Comparison of ENCODE assay signal across 17 cellular contexts in genomic region chr7:47654672-47655340, GRCh38.
DNase-seq lines count a peak whose midpoint lies in the region; ATAC-seq, FAIRE-seq and TF ChIP-seq lines count a peak whose summit lies in the region.
"Had no signal": no experiment of that assay in that cellular context is flagged by ENCODE, and none has a peak within 500 bp of the region (broad histone marks: within the 10 kb centered on the region; RNA-seq: fewer than 3 reads in every experiment).

No MANE protein-coding gene starts in this region.

- H2BK120ac ChIP-seq in H1 (replicated peaks; ENCODE audit: low read depth, low read length) (no peak overlapping the region), neuronal stem cell (ENCODE audit: low read depth, low read length) (no peak overlapping the region)

- H3K9me3 ChIP-seq in AG04450 (ENCODE audit: control insufficient read depth, insufficient read depth, low read length) (no peaks in the 10 kb centered on the region), H1 (ENCODE audit: insufficient read depth in 2 of 2, low read depth in 1 of 2, low read length in 1 of 2) (no peaks in the 10 kb centered on the region), neuronal stem cell (replicated peaks in 1 of 2; ENCODE audit: control insufficient read depth in 2 of 2, insufficient read depth in 1 of 2, low read depth in 1 of 2, low read length in 2 of 2) (peaks cover under 1 to 2% of the 10 kb centered on the region in 2 donors)

- FAIRE-seq in H1 (lab: Jason Lieb, UNC): no peak

- H2AFZ ChIP-seq in H1 (ENCODE audit: low read length): peak overlapping the region; percentile 59; the same call in 1 of the 2 replicates
- H2AFZ ChIP-seq in neuronal stem cell (ENCODE audit: low read length): peak overlapping the region; percentile 27

- no peaks in the 10 kb centered on the region for H3K27me3 ChIP-seq in AG04450 (ENCODE audit: control insufficient read depth, insufficient read depth, low read length)
- no peaks in the 10 kb centered on the region for H3K27me3 ChIP-seq in H1 (replicated peaks in 1 of 4; ENCODE audit: control insufficient read depth in 3 of 4, extremely low read depth in 1 of 4, insufficient read depth in 3 of 4, low read length in 3 of 4)
- H3K27me3 ChIP-seq in neuronal stem cell (ENCODE audit: control insufficient read depth in 3 of 3, insufficient read depth in 3 of 3, low read depth in 1 of 3, low read length in 3 of 3): peaks cover 0 to 2% (median 0%) of the 10 kb centered on the region in 3 experiments
- no peaks in the 10 kb centered on the region for H3K27me3 ChIP-seq in H7 (ENCODE audit: control insufficient read depth, insufficient read depth, low read length)

- no peaks in the 10 kb centered on the region for H3K23me2 ChIP-seq in H1 (ENCODE audit: low read depth, low read length)

- no peak for TF ChIP-seq POLR2A in H1 (IDR thresholded peaks at IDR 0.05; ENCODE audit: control extremely low read depth in 1 of 2, low read depth in 2 of 2, low read length in 2 of 2)

- POLR2A ChIA-PET in AG04450 (lab: Yijun Ruan, JAX): interaction anchor here (0.7 to 1.6 kb wide), 5 partner anchors 15 to 129 kb away, joined by 3 to 22 read pairs (median 5); no protein-coding TSS in a partner anchor
- POLR2A ChIA-PET in H1 (lab: Charles Lee; ENCODE audit: partially characterized antibody): no interaction called here

- no peak for TF ChIP-seq CTCF in AG04450 (IDR thresholded peaks at IDR 0.05; ENCODE audit: low read depth, low read length)
- TF ChIP-seq CTCF in H1 (IDR thresholded peaks at IDR 0.05; ENCODE audit: control extremely low read depth in 1 of 3, insufficient read depth in 1 of 3, low read depth in 1 of 3, low read length in 3 of 3): no peak
- no peak for TF ChIP-seq CTCF in CD14-positive monocyte (IDR thresholded peaks at IDR 0.05)

- H3K9ac ChIP-seq in H1 (replicated peaks in 1 of 4; ENCODE audit: extremely low read depth in 1 of 4, low read depth in 3 of 4, low read length in 3 of 4) (no peak overlapping the region), neuronal stem cell (ENCODE audit: low read depth, low read length, poor library complexity) (no peak overlapping the region)

- H3K4me3 ChIP-seq in AG04450 (ENCODE audit: low read depth, low read length): no peak overlapping the region
- H3K4me3 ChIP-seq in H1 (ENCODE audit: extremely low read depth in 1 of 4, insufficient read depth in 2 of 4, low read depth in 3 of 4, low read length in 4 of 4): no peak overlapping the region
- no peak overlapping the region for H3K4me3 ChIP-seq in neuronal stem cell (ENCODE audit: low read length in 2 of 2)
- H3K4me3 ChIP-seq in H7 (ENCODE audit: insufficient read depth, low read depth, low read length): no peak overlapping the region

- no peak overlapping the region for H3K18ac ChIP-seq in H1 (ENCODE audit: extremely low read depth, low read length)
- peak overlapping the region; percentile 42 for H3K18ac ChIP-seq in neuronal stem cell (ENCODE audit: low read length)

- H3K27me3 Mint-ChIP-seq in CD14-positive monocyte (ENCODE audit: low read depth in 3 of 3): peaks cover 3 to 5% (median 3%) of the 10 kb centered on the region in 3 donors
- H3K27me3 Mint-ChIP-seq: activated CD4-positive, alpha-beta T cell treated with anti-CD3 and anti-CD28 coated beads, Interleukin-2, amount 10 ng/mL, durations not matched to agents 24 days and 14 days had no signal

- H2AK5ac ChIP-seq in H1 (ENCODE audit: low read depth, low read length) (no peak overlapping the region), neuronal stem cell (ENCODE audit: low read depth, low read length) (no peak overlapping the region)

- no peak overlapping the region for H2BK20ac ChIP-seq in H1 (ENCODE audit: low read length)

- H3K27ac Mint-ChIP-seq in CD14-positive monocyte: no peak overlapping the region
- H3K27ac Mint-ChIP-seq: activated CD4-positive, alpha-beta T cell treated with anti-CD3 and anti-CD28 coated beads, Interleukin-2, amount 10 ng/mL, durations not matched to agents 24 days and 14 days; activated naive CD4-positive, alpha-beta T cell treated with anti-CD3 and anti-CD28 coated beads, Interleukin-2, amount 50 U/mL, for 72 hours had no signal

- H3K9me3 Mint-ChIP-seq in CD14-positive monocyte: peaks cover 0 to 2% (median 0%) of the 10 kb centered on the region in 7 donors
- H3K9me3 Mint-ChIP-seq: activated CD4-positive, alpha-beta T cell treated with anti-CD3 and anti-CD28 coated beads, Interleukin-2, amount 10 ng/mL, durations not matched to agents 24 days and 14 days; activated naive CD4-positive, alpha-beta T cell treated with anti-CD3 and anti-CD28 coated beads, Interleukin-2, amount 50 U/mL, for 72 hours; mesothelial cell of epicardium had no signal

- CTCF ChIA-PET in AG04450 (lab: Charles Lee): interaction anchor here (1.5 to 2.1 kb wide), 2 partner anchors 165 to 389 kb away, joined by 6 to 10 read pairs; no protein-coding TSS in a partner anchor
- CTCF ChIA-PET in H1 (lab: Charles Lee; ENCODE audit: partially characterized antibody): interaction anchor here (0.6 to 1.7 kb wide), 4 partner anchors 19 to 359 kb away, joined by 4 to 5 read pairs (median 4); no protein-coding TSS in a partner anchor

- H3K23ac ChIP-seq in H1 (ENCODE audit: insufficient read length): no peak overlapping the region
- H3K23ac ChIP-seq in neuronal stem cell (ENCODE audit: low read depth, low read length, poor library complexity): no peak overlapping the region

- no peaks in the 10 kb centered on the region for H3K79me2 ChIP-seq in H1 (ENCODE audit: control insufficient read depth in 1 of 2, insufficient read depth in 2 of 2, low read length in 2 of 2)

- H2BK15ac ChIP-seq in H1 (ENCODE audit: low read length) (0 out of 2 replicates have a peak overlapping the region, but pooled peaks have one; percentile 34), neuronal stem cell (ENCODE audit: low read length) (no peak overlapping the region)

- DNase-seq in AG04450 (ENCODE audit: low read depth, low spot score) (peak; percentile 38), H1 (ENCODE audit: low read depth in 1 of 2, low spot score in 2 of 2) (no peak), neuronal stem cell (ENCODE audit: low spot score) (no peak), H7 (no peak), CD14-positive monocyte (ENCODE audit: low spot score) (no peak)
- DNase-seq: activated CD4-positive, alpha-beta T cell treated with anti-CD3 and anti-CD28 coated beads, Interleukin-2, amount 10 ng/mL, durations not matched to agents 24 days and 14 days; KBM-7; NCI-H1417; NCI-H2227 treated with DMSO at 0.1 percent for 48 hours; occipital lobe; SHP77 treated with DMSO at 0.1 percent for 48 hours; T-helper 9 cell had no signal

- TF ChIP-seq EP300 in Ishikawa (IDR thresholded peaks at IDR 0.05; ENCODE audit: borderline replicate concordance) (no peak), H1 (IDR thresholded peaks at IDR 0.05; ENCODE audit: borderline replicate concordance in 1 of 2, low read depth in 2 of 2, low read length in 2 of 2) (no peak)

- ATAC-seq in GM18907 (IDR thresholded peaks at IDR 0.05; ENCODE audit: unreplicated experiment) (no peak), GM19395 (IDR thresholded peaks at IDR 0.05; ENCODE audit: unreplicated experiment) (no peak)
- ATAC-seq: activated naive CD4-positive, alpha-beta T cell treated with anti-CD3 and anti-CD28 coated beads, Interleukin-2, amount 50 U/mL, for 72 hours had no signal

- WGBS in H1 (ENCODE audit: extremely low coverage in 1 of 2, insufficient coverage in 1 of 2, insufficient read length in 1 of 2, insufficient replicate concordance in 2 of 2, low coverage in 1 of 2, low lambda C conversion rate in 2 of 2, missing lambda C conversion rate in 1 of 2), 2 experiments: 79% methylated on average over 16 of the region's 16 CpGs; no CpG with 5 or more reads in 1 of the 2 experiments
- WGBS in neuronal stem cell (ENCODE audit: extremely low coverage in 2 of 2, insufficient read length in 2 of 2, insufficient replicate concordance in 1 of 2), 2 donors: no CpG with 5 or more reads among the region's 16 CpGs

- H3K36me3 ChIP-seq in H1 (ENCODE audit: control insufficient read depth in 2 of 4, insufficient read depth in 4 of 4, low read length in 3 of 4) (no peaks in the 10 kb centered on the region), neuronal stem cell (replicated peaks in 1 of 2; ENCODE audit: control insufficient read depth in 2 of 2, insufficient read depth in 2 of 2, low read length in 2 of 2) (no peaks in the 10 kb centered on the region), H7 (replicated peaks; ENCODE audit: control insufficient read depth, insufficient read depth, low read length) (no peaks in the 10 kb centered on the region)

- H3K56ac ChIP-seq in H1 (replicated peaks; ENCODE audit: insufficient read length, low read depth, low read length): no peak overlapping the region

- no peak overlapping the region for H3K4me3 Mint-ChIP-seq in CD14-positive monocyte
- H3K4me3 Mint-ChIP-seq: activated CD4-positive, alpha-beta T cell treated with anti-CD3 and anti-CD28 coated beads, Interleukin-2, amount 10 ng/mL, durations not matched to agents 24 days and 14 days; mesothelial cell of epicardium had no signal

- H4K91ac ChIP-seq in H1 (replicated peaks; ENCODE audit: insufficient read length, low read length) (no peak overlapping the region), neuronal stem cell (ENCODE audit: low read depth, low read length, poor library complexity) (no peak overlapping the region)

- no peak overlapping the region for H4K5ac ChIP-seq in H1 (ENCODE audit: insufficient read length, low read depth, low read length)

- H3K4ac ChIP-seq in H1 (replicated peaks; ENCODE audit: insufficient read length, low read depth, low read length): no peak overlapping the region
- H3K4ac ChIP-seq in neuronal stem cell (ENCODE audit: low read length): no peak overlapping the region

- no peaks in the 10 kb centered on the region for H4K20me1 ChIP-seq in H1 (replicated peaks in 1 of 2; ENCODE audit: control insufficient read depth in 1 of 2, insufficient read depth in 2 of 2, low read length in 2 of 2)

- intact Hi-C loops in CD14-positive monocyte (cut with micrococcal nuclease): no loop called here

- H2BK12ac ChIP-seq in H1 (ENCODE audit: low read depth, low read length) (no peak overlapping the region), neuronal stem cell (ENCODE audit: low read length) (peak overlapping the region; percentile 76)

- TF ChIP-seq RAD21 in Ishikawa (IDR thresholded peaks at IDR 0.05; ENCODE audit: low read depth): no peak
- TF ChIP-seq RAD21 in H1 (IDR thresholded peaks at IDR 0.05 in 1 of 2, conservative IDR thresholded peaks at IDR 0.05 in 1 of 2; ENCODE audit: low read depth in 2 of 2, low read length in 2 of 2): no peak; a peak in 1 of 4 replicates

- H3K4me2 ChIP-seq in H1 (ENCODE audit: insufficient read depth in 1 of 2, low read depth in 2 of 2, low read length in 2 of 2) (peak overlapping the region in 1 of 2 experiments; percentile 38; a peak in 1 of 4 replicates), neuronal stem cell (ENCODE audit: insufficient read depth, low read length, poor library complexity, severe bottlenecking) (no peak overlapping the region)

- no peak overlapping the region for H4K8ac ChIP-seq in H1 (ENCODE audit: extremely low read depth, insufficient read depth, low read length)
- no peak overlapping the region for H4K8ac ChIP-seq in neuronal stem cell (ENCODE audit: low read depth, low read length)

- H3K79me1 ChIP-seq in H1 (ENCODE audit: low read depth, low read length) (no peaks in the 10 kb centered on the region), neuronal stem cell (ENCODE audit: low read depth, low read length) (peaks cover 1% of the 10 kb centered on the region)

- H2BK5ac ChIP-seq in H1 (ENCODE audit: low read depth, low read length) (no peak overlapping the region), neuronal stem cell (ENCODE audit: low read length) (no peak overlapping the region)

- peaks cover 0 to 1% of the 10 kb centered on the region in 2 donors for H3K36me3 Mint-ChIP-seq in CD14-positive monocyte
- H3K36me3 Mint-ChIP-seq: activated naive CD4-positive, alpha-beta T cell treated with anti-CD3 and anti-CD28 coated beads, Interleukin-2, amount 50 U/mL, for 72 hours; mesothelial cell of epicardium had no signal

- H3K4me1 Mint-ChIP-seq in CD14-positive monocyte: peaks cover 20% of the 10 kb centered on the region
- H3K4me1 Mint-ChIP-seq: activated CD4-positive, alpha-beta T cell treated with anti-CD3 and anti-CD28 coated beads, Interleukin-2, amount 10 ng/mL, durations not matched to agents 24 days and 14 days had no signal

- no peak overlapping the region for H3K14ac ChIP-seq in H1 (ENCODE audit: insufficient read length)
- H3K14ac ChIP-seq in neuronal stem cell (ENCODE audit: low read length): no peak overlapping the region

- H3K4me1 ChIP-seq in H1 (replicated peaks in 1 of 4; ENCODE audit: control insufficient read depth in 3 of 4, insufficient read depth in 4 of 4, low read length in 3 of 4) (peaks cover 0 to 6% (median 3%) of the 10 kb centered on the region in 4 experiments; a peak in 3 of 7 replicates), neuronal stem cell (ENCODE audit: control insufficient read depth in 2 of 2, insufficient read depth in 1 of 2, low read depth in 1 of 2, low read length in 2 of 2) (peaks cover 5 to 7% of the 10 kb centered on the region in 2 donors)

- H3K27ac ChIP-seq in AG04450 (ENCODE audit: low read depth, low read length) (peak overlapping the region; percentile 31), H1 (ENCODE audit: low read depth, low read length) (no peak overlapping the region), neuronal stem cell (replicated peaks; ENCODE audit: low read length) (no peak overlapping the region)
